In the genomic region with DNA sequence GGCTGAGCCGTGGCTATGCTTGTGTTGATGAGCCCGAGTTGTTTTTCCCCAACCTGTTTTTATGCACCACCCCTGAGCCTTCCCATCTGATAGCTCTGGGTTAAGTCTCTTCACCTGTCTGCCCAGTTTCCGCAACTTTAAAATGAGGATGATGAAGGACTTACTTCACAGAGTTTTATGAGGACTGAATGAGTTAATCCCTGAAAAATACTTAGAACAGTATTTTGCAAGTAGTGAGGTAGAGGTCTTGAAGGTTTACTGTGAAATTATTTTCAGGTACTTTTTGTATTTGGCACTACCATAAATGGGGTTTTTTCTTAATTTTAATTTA, we compare ENCODE assay signal across 31 cellular contexts. TPM values are rescaled to one million over a fixed set of nuclear protein-coding genes. Genes with fewer than 3 reads are reported as not detected.
"Had no signal": no experiment of that assay in that cellular context is flagged by ENCODE, and none has a peak within 500 bp of the region (broad histone marks: within the 10 kb centered on the region; RNA-seq: fewer than 3 reads in every experiment).

No MANE protein-coding gene starts in this region.

- H3K27ac Mint-ChIP-seq: activated CD4-positive, alpha-beta memory T cell treated with anti-CD3 and anti-CD28 coated beads, Interleukin-2, amount 10 ng/mL, durations not matched to agents 7 days and 5 days; activated CD4-positive, alpha-beta T cell treated with anti-CD3 and anti-CD28 coated beads, Interleukin-2, amount 10 ng/mL, durations not matched to agents 24 days and 14 days; activated T-cell treated with anti-CD3 and anti-CD28 coated beads, Interleukin-2, amount 50 U/mL, for 72 hours had no signal

- H3K36me3 ChIP-seq: neural progenitor cell, thoracic aorta had no signal

- H3K27ac ChIP-seq: hepatocyte, neural progenitor cell, thoracic aorta, VCaP had no signal

- H3K9me3 Mint-ChIP-seq: activated CD4-positive, alpha-beta memory T cell treated with anti-CD3 and anti-CD28 coated beads, Interleukin-2, amount 10 ng/mL, durations not matched to agents 7 days and 5 days; activated CD4-positive, alpha-beta T cell treated with anti-CD3 and anti-CD28 coated beads, Interleukin-2, amount 10 ng/mL, durations not matched to agents 24 days and 14 days; activated naive CD8-positive, alpha-beta T cell treated with anti-CD3 and anti-CD28 coated beads, Interleukin-2, amount 50 U/mL, for 24 hours; activated T-cell treated with anti-CD3 and anti-CD28 coated beads, Interleukin-2, amount 50 U/mL, for 72 hours; immature natural killer cell; mesothelial cell of epicardium; naive thymus-derived CD8-positive, alpha-beta T cell; neural progenitor cell; T-helper 2 cell treated with Interferon-gamma antibody and Interleukin-4, amounts not matched to agents 5 μg/mL and 100 μg/mL, for 36 hours had no signal

- H3K27me3 ChIP-seq: body of pancreas, hepatocyte, neural progenitor cell, upper lobe of left lung had no signal

- DNase-seq: activated CD4-positive, alpha-beta memory T cell treated with anti-CD3 and anti-CD28 coated beads, Interleukin-2, amount 10 ng/mL, durations not matched to agents 7 days and 5 days; activated CD4-positive, alpha-beta T cell treated with anti-CD3 and anti-CD28 coated beads, Interleukin-2, amount 10 ng/mL, durations not matched to agents 24 days and 14 days; activated gamma-delta T cell; activated naive CD4-positive, alpha-beta T cell treated with anti-CD3 and anti-CD28 coated beads, Interleukin-2, amount 50 U/mL, for 16 hours; activated naive CD8-positive, alpha-beta T cell treated with anti-CD3 and anti-CD28 coated beads, Interleukin-2, amount 50 U/mL, for 24 hours; activated T-cell treated with anti-CD3 and anti-CD28 coated beads, Interleukin-2, amount 50 U/mL, for 72 hours; anterior cingulate cortex; body of pancreas; effector CD4-positive, alpha-beta T cell; foreskin melanocyte; immature natural killer cell; mammary epithelial cell; retina; stimulated activated CD4-positive, alpha-beta T cell treated with anti-CD3 and anti-CD28 coated beads, Interleukin-4, amount 100 ng/mL, for 1 hour; stimulated activated naive CD4-positive, alpha-beta T cell treated with Interleukin-2 at 50 U/mL for 16 hours had no signal

- ATAC-seq: activated CD4-positive, CD25-positive, alpha-beta regulatory T cell treated with anti-CD3 and anti-CD28 coated beads, Interleukin-2, amount 50 U/mL, for 24 hours; activated naive CD8-positive, alpha-beta T cell treated with anti-CD3 and anti-CD28 coated beads, Interleukin-2, amount 50 U/mL, for 24 hours; activated T-cell treated with anti-CD3 and anti-CD28 coated beads, Interleukin-2, amount 50 U/mL, for 72 hours; body of pancreas; esophagus mucosa; naive thymus-derived CD8-positive, alpha-beta T cell had no signal

- H3K4me3 ChIP-seq: body of pancreas, hepatocyte, neural progenitor cell, thoracic aorta, upper lobe of left lung had no signal

- H3K9me3 ChIP-seq: body of pancreas, thoracic aorta, upper lobe of left lung had no signal

- H3K27me3 Mint-ChIP-seq: activated CD4-positive, alpha-beta memory T cell treated with anti-CD3 and anti-CD28 coated beads, Interleukin-2, amount 10 ng/mL, durations not matched to agents 7 days and 5 days; activated CD4-positive, alpha-beta T cell treated with anti-CD3 and anti-CD28 coated beads, Interleukin-2, amount 10 ng/mL, durations not matched to agents 24 days and 14 days; activated naive CD8-positive, alpha-beta T cell treated with anti-CD3 and anti-CD28 coated beads, Interleukin-2, amount 50 U/mL, for 24 hours had no signal

- H3K4me3 Mint-ChIP-seq: activated CD4-positive, alpha-beta memory T cell treated with anti-CD3 and anti-CD28 coated beads, Interleukin-2, amount 10 ng/mL, durations not matched to agents 7 days and 5 days; activated CD4-positive, alpha-beta T cell treated with anti-CD3 and anti-CD28 coated beads, Interleukin-2, amount 10 ng/mL, durations not matched to agents 24 days and 14 days; activated naive CD8-positive, alpha-beta T cell treated with anti-CD3 and anti-CD28 coated beads, Interleukin-2, amount 50 U/mL, for 24 hours; activated T-cell treated with anti-CD3 and anti-CD28 coated beads, Interleukin-2, amount 50 U/mL, for 72 hours; mesothelial cell of epicardium; T-helper 2 cell treated with Interferon-gamma antibody and Interleukin-4, amounts not matched to agents 5 μg/mL and 100 μg/mL, for 36 hours had no signal

RNA-seq across cellular contexts. Expression of gene HRH3, which starts 34.0 kb away (rescaled TPM):
- total RNA-seq: activated CD4-positive, alpha-beta memory T cell treated with anti-CD3 and anti-CD28 coated beads, Interleukin-2, amount 10 ng/mL, durations not matched to agents 7 days and 5 days; activated CD4-positive, alpha-beta T cell treated with anti-CD3 and anti-CD28 coated beads, Interleukin-2, amount 10 ng/mL, durations not matched to agents 24 days and 14 days; activated T-cell treated with anti-CD3 and anti-CD28 coated beads, Interleukin-2, amount 50 U/mL, for 72 hours; cardiac septum; chondrocyte; esophagus mucosa; hepatocyte; kidney epithelial cell; left lobe of liver; mammary epithelial cell; mesothelial cell of epicardium; naive thymus-derived CD8-positive, alpha-beta T cell; osteoblast; posterior vena cava; thoracic aorta; upper lobe of left lung had no signal
- polyA plus RNA-seq: hepatocyte; immature natural killer cell; mammary epithelial cell; naive thymus-derived CD8-positive, alpha-beta T cell had no signal
